ENCODE assay signal across 1 cellular context in the genomic region with DNA sequence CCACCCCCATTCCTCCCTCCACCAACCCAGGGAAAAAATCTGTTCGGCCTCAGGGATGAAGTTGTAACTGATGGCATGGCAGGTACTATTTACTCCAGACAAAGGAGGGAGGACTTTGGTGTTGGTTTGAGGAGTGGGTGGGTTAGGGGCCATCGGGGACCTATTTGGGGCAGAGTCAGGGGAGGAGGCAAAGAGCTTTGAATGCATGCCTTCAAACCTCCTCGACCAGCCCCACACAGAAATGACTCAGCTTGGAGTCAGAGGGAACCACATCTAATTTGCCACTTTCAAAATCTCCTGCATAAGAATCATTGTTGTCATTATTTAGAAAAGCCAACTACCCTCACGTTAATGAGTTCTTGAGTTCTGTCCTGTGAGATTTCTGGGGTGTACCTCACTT.
TF ChIP-seq lines count a peak whose summit lies in the region.

No MANE protein-coding gene starts in this region.

TF ChIP-seq in GM12891, 5 proteins besides CTCF, POLR2A, EP300 and RAD21:
- TF ChIP-seq PAX5 (IDR thresholded peaks at IDR 0.05; ENCODE audit: insufficient read depth, low read length, severe bottlenecking) (no peak), TAF1 (IDR thresholded peaks at IDR 0.05; ENCODE audit: low read depth, low read length) (no peak), POU2F2 (IDR thresholded peaks at IDR 0.05; ENCODE audit: low read depth, low read length) (no peak), SPI1 (IDR thresholded peaks at IDR 0.05; ENCODE audit: low read depth, low read length) (no peak), POLR2AphosphoS5 (IDR thresholded peaks at IDR 0.05; ENCODE audit: low read depth, low read length) (no peak)
TF ChIP-seq in GM12891: peak in this region for 0.
